Comparison of ENCODE assay signal across 8 cellular contexts in genomic region chr14:63454863-63455622, GRCh38.
DNase-seq lines count a peak whose midpoint lies in the region; ATAC-seq and TF ChIP-seq lines count a peak whose summit lies in the region.

No MANE protein-coding gene starts in this region.

- no peaks in the 10 kb centered on the region for H3K27me3 Mint-ChIP-seq in CD4-positive, CD25-positive, alpha-beta regulatory T cell

- no peak overlapping the region for H3K4me3 Mint-ChIP-seq in CD4-positive, CD25-positive, alpha-beta regulatory T cell

- H3K9me3 Mint-ChIP-seq in CD4-positive, CD25-positive, alpha-beta regulatory T cell: no peaks in the 10 kb centered on the region

- H3K27me3 ChIP-seq in CD4-positive, CD25-positive, alpha-beta regulatory T cell (ENCODE audit: control insufficient read depth, insufficient read depth, low read length): no peaks in the 10 kb centered on the region

- H3K27ac ChIP-seq in CD4-positive, CD25-positive, alpha-beta regulatory T cell (ENCODE audit: insufficient read depth, low read length, poor library complexity, severe bottlenecking): no peak overlapping the region

- H3K27ac Mint-ChIP-seq in CD4-positive, CD25-positive, alpha-beta regulatory T cell: peak overlapping the region in 2 of 3 donors; percentile 57 to 67

- no peak for TF ChIP-seq CTCF in fibroblast of mammary gland (conservative IDR thresholded peaks at IDR 0.05; ENCODE audit: control insufficient read depth, insufficient read depth, low read depth, low read length)

- H3K36me3 Mint-ChIP-seq in CD4-positive, CD25-positive, alpha-beta regulatory T cell: peaks cover 30% of the 10 kb centered on the region

- ATAC-seq in CD4-positive, CD25-positive, alpha-beta regulatory T cell (ENCODE audit: low read depth in 2 of 2): no peak
- ATAC-seq in GM21447 (IDR thresholded peaks at IDR 0.05; ENCODE audit: unreplicated experiment) (peak; percentile 68), esophagus mucosa (no peak)

- H3K4me1 ChIP-seq in CD4-positive, CD25-positive, alpha-beta regulatory T cell (ENCODE audit: control insufficient read depth, insufficient read depth, low read length, poor library complexity, severe bottlenecking): no peaks in the 10 kb centered on the region

- H3K36me3 ChIP-seq in CD4-positive, CD25-positive, alpha-beta regulatory T cell (ENCODE audit: control insufficient read depth, insufficient read depth, low read length): peaks cover 23% of the 10 kb centered on the region

- no peak overlapping the region for H3K4me3 ChIP-seq in CD4-positive, CD25-positive, alpha-beta regulatory T cell (ENCODE audit: low read depth, low read length)
- no peak overlapping the region for H3K4me3 ChIP-seq in fibroblast of mammary gland (ENCODE audit: control insufficient read depth, low read depth, low read length)

- DNase-seq in CD4-positive, CD25-positive, alpha-beta regulatory T cell: no peak
- DNase-seq in NCI-H2107 (lab: John Stamatoyannopoulos, UW) (peak; percentile 87), fibroblast of mammary gland (ENCODE audit: low read depth) (peak; percentile 68), GM19240 (ENCODE audit: insufficient read length, low spot score) (no peak), foreskin melanocyte (no peak)
- DNase-seq in effector CD8-positive, alpha-beta T cell (lab: John Stamatoyannopoulos, UW): no peak

- no peaks in the 10 kb centered on the region for H3K9me3 ChIP-seq in CD4-positive, CD25-positive, alpha-beta regulatory T cell (ENCODE audit: control insufficient read depth in 2 of 2, low read length in 2 of 2)

- peaks cover 15 to 39% (median 34%) of the 10 kb centered on the region in 4 donors for H3K4me1 Mint-ChIP-seq in CD4-positive, CD25-positive, alpha-beta regulatory T cell

Comparison
In these comparisons a context has a peak if more than half of its experiments do, and no peak if none do; other contexts are left out.
1. DNase-seq: peak in NCI-H2107 (single experiment) and fibroblast of mammary gland (single experiment); none in CD4-positive, CD25-positive, alpha-beta regulatory T cell (0 of 3), effector CD8-positive, alpha-beta T cell (single experiment), GM19240 (single experiment) and foreskin melanocyte (single experiment).